Comparison of ENCODE assay signal across 10 cellular contexts in genomic region chr16:68776821-68777485, GRCh38. TPM values are rescaled to one million over a fixed set of nuclear protein-coding genes. Genes with fewer than 3 reads are reported as not detected.
DNase-seq lines count a peak whose midpoint lies in the region; ATAC-seq and TF ChIP-seq lines count a peak whose summit lies in the region.
"Had no signal": no experiment of that assay in that cellular context is flagged by ENCODE, and none has a peak within 500 bp of the region (broad histone marks: within the 10 kb centered on the region; RNA-seq: fewer than 3 reads in every experiment).

No MANE protein-coding gene starts in this region.

- TF ChIP-seq CTCF in PC-9 (conservative IDR thresholded peaks at IDR 0.05): no peak

- ATAC-seq in GM18870 (IDR thresholded peaks at IDR 0.05; ENCODE audit: unreplicated experiment) (peak; percentile 84), HG02623 (IDR thresholded peaks at IDR 0.05; ENCODE audit: unreplicated experiment) (peak; percentile 60), GM19023 (IDR thresholded peaks at IDR 0.05; ENCODE audit: unreplicated experiment) (no peak)
- ATAC-seq in naive thymus-derived CD4-positive, alpha-beta T cell: peak; percentile 18

- H3F3A ChIP-seq in PC-9 (ENCODE audit: insufficient read depth, low read depth): peaks cover 51% of the 10 kb centered on the region

- peak overlapping the region; percentile 51 for H3K27ac ChIP-seq in PC-9
- no peak overlapping the region for H3K27ac ChIP-seq in naive thymus-derived CD4-positive, alpha-beta T cell (ENCODE audit: low read depth, low read length)

- H2AFZ ChIP-seq in PC-9: no peak overlapping the region

- no TSS peak for BruUV-seq in PC-9 (replicated peaks; lab: Mats Ljungman, UMichigan)

- H3K27ac Mint-ChIP-seq in naive thymus-derived CD4-positive, alpha-beta T cell: peak overlapping the region in 2 of 9 donors; percentile 1 to 20
- H3K27ac Mint-ChIP-seq: mesothelial cell of epicardium had no signal

- H3K4me3 ChIP-seq in PC-9: no peak overlapping the region
- H3K4me3 ChIP-seq in naive thymus-derived CD4-positive, alpha-beta T cell (ENCODE audit: low read length): no peak overlapping the region

- peak overlapping the region; percentile 9; the same call in 1 of the 2 replicates for H3K4me2 ChIP-seq in PC-9

- intact Hi-C loops in PC-9 (cut with micrococcal nuclease; ENCODE audit: unreplicated experiment): no loop called here
- intact Hi-C loops in naive thymus-derived CD4-positive, alpha-beta T cell (cut with micrococcal nuclease): loop anchor here in 1 of 2 donors (2.0 kb wide), 1 partner anchor 20 kb away; no protein-coding TSS in a partner anchor

- H3K9me3 Mint-ChIP-seq in naive thymus-derived CD4-positive, alpha-beta T cell: peaks cover 0 to 2% (median 0%) of the 10 kb centered on the region in 11 donors
- H3K9me3 Mint-ChIP-seq: brain, mesothelial cell of epicardium had no signal

- peaks cover 0 to 28% (median 3%) of the 10 kb centered on the region in 5 donors for H3K27me3 Mint-ChIP-seq in naive thymus-derived CD4-positive, alpha-beta T cell
- H3K27me3 Mint-ChIP-seq: brain had no signal

- H3K36me3 ChIP-seq in PC-9 (ENCODE audit: low read depth): peaks cover 6% of the 10 kb centered on the region
- H3K36me3 ChIP-seq in naive thymus-derived CD4-positive, alpha-beta T cell (ENCODE audit: control insufficient read depth in 2 of 3, insufficient read depth in 3 of 3, low read length in 3 of 3): no peaks in the 10 kb centered on the region

- peaks cover 7% of the 10 kb centered on the region; the same call in 1 of the 2 replicates for H4K20me1 ChIP-seq in PC-9 (ENCODE audit: insufficient read depth)

- peak overlapping the region in 1 of 10 donors; percentile 49 for H3K4me3 Mint-ChIP-seq in naive thymus-derived CD4-positive, alpha-beta T cell
- H3K4me3 Mint-ChIP-seq: brain, mesothelial cell of epicardium had no signal

- H3K9me3 ChIP-seq in PC-9 (ENCODE audit: insufficient read depth, low read depth): no peaks in the 10 kb centered on the region
- no peaks in the 10 kb centered on the region for H3K9me3 ChIP-seq in naive thymus-derived CD4-positive, alpha-beta T cell (ENCODE audit: control insufficient read depth in 2 of 3, low read length in 3 of 3)

- DNase-seq in PC-9 (no peak), RKO (ENCODE audit: low spot score) (no peak), HEK293T (ENCODE audit: extremely low spot score) (no peak), DMS153 treated with DMSO at 0.1 percent for 48 hours (lab: John Stamatoyannopoulos, UW; ENCODE audit: unreplicated experiment) (no peak)
- no peak for DNase-seq in naive thymus-derived CD4-positive, alpha-beta T cell

- POLR2A ChIA-PET in PC-9 (lab: Charles Lee; ENCODE audit: unreplicated experiment) (no interaction called here), HEK293T (lab: Yijun Ruan, JAX) (no interaction called here)
- POLR2A ChIA-PET in naive thymus-derived CD4-positive, alpha-beta T cell (lab: Charles Lee): no interaction called here

- CTCF ChIA-PET in PC-9 (lab: Charles Lee): no interaction called here
- CTCF ChIA-PET in naive thymus-derived CD4-positive, alpha-beta T cell (lab: Charles Lee): interaction anchor here (0.6 kb wide), 1 partner anchor 991 kb away, joined by 6 read pairs; no protein-coding TSS in a partner anchor
- CTCF ChIA-PET in HEK293T (lab: Yijun Ruan, JAX): no interaction called here

- no peaks in the 10 kb centered on the region for H3K36me3 Mint-ChIP-seq in naive thymus-derived CD4-positive, alpha-beta T cell
- H3K36me3 Mint-ChIP-seq: brain had no signal

- peaks cover 0 to 20% (median 5%) of the 10 kb centered on the region in 7 donors for H3K4me1 Mint-ChIP-seq in naive thymus-derived CD4-positive, alpha-beta T cell

- H3K79me2 ChIP-seq in PC-9 (ENCODE audit: low read depth): peaks cover 65% of the 10 kb centered on the region

- no peaks in the 10 kb centered on the region for H3K9me2 ChIP-seq in PC-9 (ENCODE audit: insufficient read depth)

- H3K4me1 ChIP-seq in PC-9 (replicated peaks; ENCODE audit: insufficient read depth): peaks cover 43% of the 10 kb centered on the region
- peaks cover 0 to 7% of the 10 kb centered on the region in 2 donors for H3K4me1 ChIP-seq in naive thymus-derived CD4-positive, alpha-beta T cell (ENCODE audit: control insufficient read depth in 2 of 2, insufficient read depth in 2 of 2, low read length in 2 of 2)

- no peaks in the 10 kb centered on the region for H3K27me3 ChIP-seq in PC-9 (ENCODE audit: insufficient read depth, low read depth)
- no peaks in the 10 kb centered on the region for H3K27me3 ChIP-seq in naive thymus-derived CD4-positive, alpha-beta T cell (ENCODE audit: control insufficient read depth in 2 of 2, insufficient read depth in 2 of 2, low read length in 2 of 2)

TF ChIP-seq in HEK293T, 16 proteins besides CTCF, POLR2A, EP300 and RAD21:
- TF ChIP-seq SUZ12 (IDR thresholded peaks at IDR 0.05) (no peak), HDGF (IDR thresholded peaks at IDR 0.05; ENCODE audit: borderline replicate concordance) (no peak), ARNT (IDR thresholded peaks at IDR 0.05) (no peak), BHLHE40 (IDR thresholded peaks at IDR 0.05; ENCODE audit: borderline replicate concordance) (no peak), FOXM1 (IDR thresholded peaks at IDR 0.05; ENCODE audit: borderline replicate concordance) (no peak), NFRKB (IDR thresholded peaks at IDR 0.05) (no peak), FOXK2 (IDR thresholded peaks at IDR 0.05) (no peak), CTBP1 (IDR thresholded peaks at IDR 0.05; ENCODE audit: borderline replicate concordance) (no peak), SP1 (IDR thresholded peaks at IDR 0.05) (no peak), L3MBTL2 (conservative IDR thresholded peaks at IDR 0.05) (no peak), PKNOX1 (IDR thresholded peaks at IDR 0.05) (no peak), TARDBP (IDR thresholded peaks at IDR 0.05) (no peak)

RNA-seq across cellular contexts. Expression of gene CDH1, which starts 39.9 kb away (rescaled TPM):
- total RNA-seq in PC-9 (2021): 117 and 120 TPM in 2 replicates
- 1 to 10 TPM in 2 of 5 experiments, under 1 TPM in 1, not detected in 2; 0.34 to 1.3 (median 1.2) TPM for total RNA-seq in naive thymus-derived CD4-positive, alpha-beta T cell
- polyA plus RNA-seq in naive thymus-derived CD4-positive, alpha-beta T cell: not detected

Comparison
In these comparisons a context has a peak if more than half of its experiments do, and no peak if none do; other contexts are left out.
1. RNA of gene CDH1, which starts 39.9 kb away (total RNA-seq): 117 to 120 TPM in PC-9; 0.34 to 1.3 TPM in naive thymus-derived CD4-positive, alpha-beta T cell; every median in the first group is over 10 times any median in the second.